12 cellular contexts compared by ENCODE assay signal in genomic region chr17:79840989-79841286, GRCh38. TPM values are rescaled to one million over a fixed set of nuclear protein-coding genes. Genes with fewer than 3 reads are reported as not detected.
DNase-seq lines count a peak whose midpoint lies in the region; ATAC-seq and TF ChIP-seq lines count a peak whose summit lies in the region.
"Had no signal": no experiment of that assay in that cellular context is flagged by ENCODE, and none has a peak within 500 bp of the region (broad histone marks: within the 10 kb centered on the region; RNA-seq: fewer than 3 reads in every experiment).

No MANE protein-coding gene starts in this region.

- peaks cover 32 to 64% (median 37%) of the 10 kb centered on the region in 3 donors for H3K4me1 Mint-ChIP-seq in CD8-positive, alpha-beta memory T cell
- peaks cover 8% of the 10 kb centered on the region for H3K4me1 Mint-ChIP-seq in endodermal cell

- POLR2A ChIA-PET in CD8-positive, alpha-beta memory T cell (lab: Charles Lee) = interaction anchor here (0.7 to 9.3 kb wide), 4 partner anchors 29 to 112 kb away, joined by 3 to 79 read pairs (median 28); partner anchors contain the start of gene CBX8

- no peak for ATAC-seq in psoas muscle
- ATAC-seq: esophagus mucosa had no signal

- peak overlapping the region in 3 of 8 donors; percentile 50 to 88 (median 70) for H3K27ac Mint-ChIP-seq in CD8-positive, alpha-beta memory T cell
- no peak overlapping the region for H3K27ac Mint-ChIP-seq in endodermal cell

- no peaks in the 10 kb centered on the region for H3K9me3 ChIP-seq in CD8-positive, alpha-beta memory T cell (ENCODE audit: low read length)
- H3K9me3 ChIP-seq in NT2/D1 (ENCODE audit: insufficient read depth, low read length) = peaks cover 8% of the 10 kb centered on the region; the same call in 1 of the 2 replicates
- H3K9me3 ChIP-seq in endodermal cell (ENCODE audit: control insufficient read depth, low read length) = no peaks in the 10 kb centered on the region
- no peaks in the 10 kb centered on the region for H3K9me3 ChIP-seq in psoas muscle
- H3K9me3 ChIP-seq in WERI-Rb-1 (ENCODE audit: severe bottlenecking) = peaks cover 13% of the 10 kb centered on the region

- no peak for TF ChIP-seq CTCF in endodermal cell (conservative IDR thresholded peaks at IDR 0.05)
- no peak for TF ChIP-seq CTCF in psoas muscle (IDR thresholded peaks at IDR 0.05)
- TF ChIP-seq CTCF in WERI-Rb-1 (IDR thresholded peaks at IDR 0.05; ENCODE audit: low read depth, low read length) = no peak

- H3K9me3 Mint-ChIP-seq in CD8-positive, alpha-beta memory T cell = no peaks in the 10 kb centered on the region
- peaks cover 8% of the 10 kb centered on the region for H3K9me3 Mint-ChIP-seq in endodermal cell

- no peak overlapping the region for H3K27ac ChIP-seq in CD8-positive, alpha-beta memory T cell (ENCODE audit: low read depth, low read length)
- H3K27ac ChIP-seq in endodermal cell (ENCODE audit: low read depth, low read length) = no peak overlapping the region
- no peak overlapping the region for H3K27ac ChIP-seq in psoas muscle
- H3K27ac ChIP-seq in WERI-Rb-1 = no peak overlapping the region
- H3K27ac ChIP-seq: VCaP had no signal

- H3K27me3 ChIP-seq in CD8-positive, alpha-beta memory T cell (ENCODE audit: insufficient read depth, low read length, poor library complexity, severe bottlenecking) = peaks cover 48% of the 10 kb centered on the region
- H3K27me3 ChIP-seq in NT2/D1 (ENCODE audit: insufficient read depth, insufficient read length) (peaks cover 67% of the 10 kb centered on the region), endodermal cell (ENCODE audit: control insufficient read depth, insufficient read depth, low read length, poor library complexity, severe bottlenecking) (peaks cover 85% of the 10 kb centered on the region), psoas muscle (ENCODE audit: insufficient read depth in 3 of 3, low read length in 2 of 3) (peaks cover 0 to 64% (median 30%) of the 10 kb centered on the region in 3 donors), WERI-Rb-1 (ENCODE audit: insufficient read depth, low read depth, severe bottlenecking) (peaks cover 32% of the 10 kb centered on the region)

- peaks cover 35 to 40% of the 10 kb centered on the region in 2 donors for H3K27me3 Mint-ChIP-seq in CD8-positive, alpha-beta memory T cell
- peaks cover 79% of the 10 kb centered on the region for H3K27me3 Mint-ChIP-seq in endodermal cell (ENCODE audit: insufficient read depth)

- no peaks in the 10 kb centered on the region for H3K36me3 ChIP-seq in CD8-positive, alpha-beta memory T cell (ENCODE audit: insufficient read depth, low read length)
- H3K36me3 ChIP-seq in NT2/D1 (ENCODE audit: insufficient read depth, insufficient read length, low read length) (no peaks in the 10 kb centered on the region), endodermal cell (ENCODE audit: control insufficient read depth, insufficient read depth, low read length) (no peaks in the 10 kb centered on the region), psoas muscle (ENCODE audit: insufficient read depth in 1 of 2, low read depth in 1 of 2) (no peaks in the 10 kb centered on the region), WERI-Rb-1 (peaks cover 18% of the 10 kb centered on the region)

- no peak for DNase-seq in CD8-positive, alpha-beta memory T cell
- DNase-seq in NT2/D1 (ENCODE audit: low read depth, low spot score) = no peak
- DNase-seq in endodermal cell = peak; percentile 80
- DNase-seq in psoas muscle = no peak
- no peak for DNase-seq in WERI-Rb-1
- no peak for DNase-seq in NK-92 treated with Interleukin-12 subunit alpha and Interleukin-12 subunit beta, amount 100 ng/mL, for 24 hours (lab: John Stamatoyannopoulos, UW)
- DNase-seq in activated CD4-positive, CD25-positive, alpha-beta regulatory T cell treated with anti-CD3 and anti-CD28 coated beads, Interleukin-2, amount 50 U/mL, for 72 hours = no peak
- DNase-seq: KG1; NCI-H187; stimulated activated CD4-positive, alpha-beta T cell treated with anti-CD3 and anti-CD28 coated beads, Interleukin-4, amount 100 ng/mL, for 4 hours had no signal

- peaks cover 0 to 15% (median 0%) of the 10 kb centered on the region in 3 donors for H3K36me3 Mint-ChIP-seq in CD8-positive, alpha-beta memory T cell
- no peaks in the 10 kb centered on the region for H3K36me3 Mint-ChIP-seq in endodermal cell (ENCODE audit: low read depth)

- 0 to 10% methylated on average over 1 to 19 of the region's 19 CpGs for WGBS in endodermal cell (ENCODE audit: insufficient coverage in 1 of 2, insufficient read length in 1 of 2), 2 experiments
- WGBS in psoas muscle, 3 donors = 1 to 2% (median 2%) methylated on average over 19 of the region's 19 CpGs

- peak overlapping the region; percentile 46 to 71 (median 58) for H3K4me3 Mint-ChIP-seq in CD8-positive, alpha-beta memory T cell
- H3K4me3 Mint-ChIP-seq in endodermal cell = peak overlapping the region; percentile 26

- intact Hi-C loops in psoas muscle (cut with DNase I) = loop anchor here (5.0 to 10.0 kb wide), 4 partner anchors 44 to 154 kb away; partner anchors contain the start of gene CBX8 (in 1 of the 2)

- CTCF ChIA-PET in CD8-positive, alpha-beta memory T cell (lab: Charles Lee) = interaction anchor here (0.8 to 3.6 kb wide), 9 partner anchors 15 to 261 kb away, joined by 3 to 23 read pairs (median 4); partner anchors contain the start of genes CBX8 and GAA

- no peak overlapping the region for H3K4me3 ChIP-seq in CD8-positive, alpha-beta memory T cell (ENCODE audit: low read length)
- H3K4me3 ChIP-seq in NT2/D1 (ENCODE audit: insufficient read length, low read depth) (no peak overlapping the region), endodermal cell (ENCODE audit: low read length) (no peak overlapping the region), psoas muscle (peak overlapping the region; percentile 82), WERI-Rb-1 (ENCODE audit: low read depth, low read length) (no peak overlapping the region)

- peaks cover 62% of the 10 kb centered on the region for H3K4me1 ChIP-seq in CD8-positive, alpha-beta memory T cell (ENCODE audit: insufficient read depth, low read length)
- H3K4me1 ChIP-seq in NT2/D1 (ENCODE audit: insufficient read depth, insufficient read length) (peaks cover 22% of the 10 kb centered on the region), endodermal cell (ENCODE audit: control insufficient read depth, insufficient read depth, low read length) (peaks cover 6% of the 10 kb centered on the region), psoas muscle (peaks cover 48% of the 10 kb centered on the region)

- H3K9ac ChIP-seq in NT2/D1 (ENCODE audit: insufficient read length, low read depth) (peak overlapping the region; percentile 3), endodermal cell (ENCODE audit: extremely low read depth, low read length, poor library complexity, severe bottlenecking) (no peak overlapping the region)

RNA-seq across cellular contexts. Expression of gene CBX4, which starts 1.7 kb away (rescaled TPM):
- 10 to 100 TPM in 1 of 2 experiments, 1 to 10 TPM in 1; 9.8 to 12.2 TPM for total RNA-seq in CD8-positive, alpha-beta memory T cell
- polyA plus RNA-seq in CD8-positive, alpha-beta memory T cell = 12.1 TPM
- total RNA-seq in endodermal cell (1 to 10 TPM; 4.2 to 4.9 TPM), psoas muscle (1 to 10 TPM; 2.5 to 7.8 (median 4.6) TPM)
- polyA plus RNA-seq in endodermal cell (2013, experiment 1 of 2) = 14.4 TPM
- polyA plus RNA-seq in endodermal cell (2013, experiment 2 of 2) = 9.6 TPM
- polyA plus RNA-seq in psoas muscle = 1 to 10 TPM; 1.9 to 3.6 (median 2.4) TPM

RNA-seq across cellular contexts. Expression of gene CBX8, which starts 44.1 kb away (rescaled TPM):
- 1 to 10 TPM; 1.9 to 2.2 TPM for total RNA-seq in CD8-positive, alpha-beta memory T cell
- polyA plus RNA-seq in CD8-positive, alpha-beta memory T cell = 0.91 TPM
- total RNA-seq in endodermal cell (1 to 10 TPM; 5.4 to 5.6 TPM), psoas muscle (1 to 10 TPM in 3 of 4 donors, under 1 TPM in 1; 0.40 to 3.3 (median 1.2) TPM)
- polyA plus RNA-seq in endodermal cell (2013, experiment 1 of 2) = 11.0 TPM
- 8.7 TPM for polyA plus RNA-seq in endodermal cell (2013, experiment 2 of 2)
- polyA plus RNA-seq in psoas muscle = 1 to 10 TPM; 1.3 to 3.5 (median 1.3) TPM
